23 cellular contexts compared by ENCODE assay signal in the genomic region with DNA sequence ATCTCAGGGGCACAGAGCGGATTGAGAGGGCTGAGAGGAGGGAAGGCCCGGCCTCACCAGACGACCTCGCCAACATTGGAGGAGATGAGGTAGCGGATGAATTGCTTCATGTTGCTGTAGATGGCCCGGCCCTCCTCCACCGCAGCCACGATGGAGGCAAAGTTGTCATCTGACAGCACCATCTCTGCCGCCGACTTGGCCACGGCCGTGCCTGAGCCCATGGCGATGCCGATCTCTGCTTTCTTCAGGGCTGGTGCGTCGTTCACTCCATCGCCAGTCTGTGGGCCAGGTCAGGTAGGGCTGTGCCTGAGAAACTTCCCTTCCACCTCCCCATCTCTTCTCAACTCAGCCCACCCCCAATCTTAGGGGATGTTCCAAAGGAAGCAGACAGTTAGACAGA. TPM values are rescaled to one million over a fixed set of nuclear protein-coding genes. Genes with fewer than 3 reads are reported as not detected.
DNase-seq lines count a peak whose midpoint lies in the region; ATAC-seq and TF ChIP-seq lines count a peak whose summit lies in the region.
"Had no signal": no experiment of that assay in that cellular context is flagged by ENCODE, and none has a peak within 500 bp of the region (broad histone marks: within the 10 kb centered on the region; RNA-seq: fewer than 3 reads in every experiment).

No MANE protein-coding gene starts in this region.

- H2AFZ ChIP-seq in DND-41 (ENCODE audit: low read depth, low read length), result no peak overlapping the region

- H3K27ac Mint-ChIP-seq in activated naive CD4-positive, alpha-beta T cell treated with anti-CD3 and anti-CD28 coated beads, Interleukin-2, amount 10 ng/mL, durations not matched to agents 7 days and 5 days, result peak overlapping the region; percentile 17
- H3K27ac Mint-ChIP-seq in activated CD8-positive, alpha-beta T cell treated with anti-CD3 and anti-CD28 coated beads for 36 hours, result peak overlapping the region; percentile 73
- peak overlapping the region; percentile 81 for H3K27ac Mint-ChIP-seq in memory B cell

- no peak for DNase-seq in activated naive CD4-positive, alpha-beta T cell treated with anti-CD3 and anti-CD28 coated beads, Interleukin-2, amount 10 ng/mL, durations not matched to agents 7 days and 5 days
- DNase-seq in activated naive CD4-positive, alpha-beta T cell treated with Interleukin-2 at 50 U/mL for 16 hours, result no peak
- DNase-seq in DND-41, result no peak
- no peak for DNase-seq in activated CD8-positive, alpha-beta T cell treated with anti-CD3 and anti-CD28 coated beads for 36 hours
- no peak for DNase-seq in memory B cell (ENCODE audit: low spot score in 2 of 2)
- DNase-seq in left lung, result no peak
- DNase-seq in DMS53 treated with DMSO at 0.1 percent for 48 hours (lab: John Stamatoyannopoulos, UW; ENCODE audit: unreplicated experiment), result no peak
- DNase-seq in A172 (ENCODE audit: low spot score), result no peak
- DNase-seq: Caco-2, DMS 273 treated with DMSO at 0.1 percent for 48 hours, H7, NCI-H1105 treated with DMSO at 0.1 percent for 48 hours, NCI-H1694, NCI-H2081 treated with DMSO at 0.1 percent for 48 hours, NCI-H2171 treated with DMSO at 0.1 percent for 48 hours, NCI-H446, NCI-H526, Peyer's patch, SJCRH30 had no signal

- H3K4me1 ChIP-seq in DND-41 (ENCODE audit: insufficient read depth, low read length), result no peaks in the 10 kb centered on the region
- no peaks in the 10 kb centered on the region for H3K4me1 ChIP-seq in left lung
- H3K4me1 ChIP-seq: A549, BE2C, Caco-2, Peyer's patch, SJCRH30 had no signal

- H3K9me3 ChIP-seq in DND-41 (ENCODE audit: insufficient read depth, low read length, severe bottlenecking) (no peaks in the 10 kb centered on the region), left lung (no peaks in the 10 kb centered on the region)
- H3K9me3 ChIP-seq: A549, BE2C, Caco-2, Peyer's patch, SJCRH30 had no signal

- no peak for TF ChIP-seq CTCF in DND-41 (IDR thresholded peaks at IDR 0.05; ENCODE audit: borderline replicate concordance, extremely low read depth, low read length, poor library complexity, severe bottlenecking)
- no peak for TF ChIP-seq CTCF in activated CD8-positive, alpha-beta T cell treated with anti-CD3 and anti-CD28 coated beads for 36 hours (IDR thresholded peaks at IDR 0.05)
- no peak for TF ChIP-seq CTCF in left lung (IDR thresholded peaks at IDR 0.05)

- peaks cover 62% of the 10 kb centered on the region for H3K36me3 Mint-ChIP-seq in activated naive CD4-positive, alpha-beta T cell treated with anti-CD3 and anti-CD28 coated beads, Interleukin-2, amount 10 ng/mL, durations not matched to agents 7 days and 5 days
- peaks cover 46% of the 10 kb centered on the region for H3K36me3 Mint-ChIP-seq in activated CD8-positive, alpha-beta T cell treated with anti-CD3 and anti-CD28 coated beads for 36 hours (ENCODE audit: low read depth)
- peaks cover 42% of the 10 kb centered on the region for H3K36me3 Mint-ChIP-seq in memory B cell

- POLR2A ChIA-PET in activated CD8-positive, alpha-beta T cell treated with anti-CD3 and anti-CD28 coated beads for 36 hours (lab: Charles Lee), result no interaction called here

- H3K9ac ChIP-seq in DND-41 (ENCODE audit: low read depth, low read length), result no peak overlapping the region
- H3K9ac ChIP-seq: KMS-11 had no signal

- intact Hi-C loops in activated CD8-positive, alpha-beta T cell treated with anti-CD3 and anti-CD28 coated beads for 36 hours (cut with micrococcal nuclease), result no loop called here
- intact Hi-C loops in left lung (cut with DNase I), result loop anchor here in 1 of 2 donors (10.0 kb wide), 1 partner anchor 67 kb away; no protein-coding TSS in a partner anchor

- H3K36me3 ChIP-seq in DND-41 (ENCODE audit: insufficient read depth, low read length) (peaks cover 94% of the 10 kb centered on the region), left lung (peaks cover 0 to 95% of the 10 kb centered on the region in 2 donors)
- H3K36me3 ChIP-seq: BE2C, SJCRH30 had no signal

- ATAC-seq in DND-41 (ENCODE audit: insufficient read depth, low read depth), result no peak
- no peak for ATAC-seq in activated CD8-positive, alpha-beta T cell treated with anti-CD3 and anti-CD28 coated beads for 36 hours
- ATAC-seq in memory B cell (ENCODE audit: low read depth), result no peak
- ATAC-seq in left lung, result no peak
- ATAC-seq: A549 had no signal

- no peaks in the 10 kb centered on the region for H3K27me3 Mint-ChIP-seq in activated naive CD4-positive, alpha-beta T cell treated with anti-CD3 and anti-CD28 coated beads, Interleukin-2, amount 10 ng/mL, durations not matched to agents 7 days and 5 days
- no peaks in the 10 kb centered on the region for H3K27me3 Mint-ChIP-seq in activated CD8-positive, alpha-beta T cell treated with anti-CD3 and anti-CD28 coated beads for 36 hours
- no peaks in the 10 kb centered on the region for H3K27me3 Mint-ChIP-seq in memory B cell

- H3K27me3 ChIP-seq in DND-41 (ENCODE audit: insufficient read depth, low read length, poor library complexity), result no peaks in the 10 kb centered on the region
- no peaks in the 10 kb centered on the region for H3K27me3 ChIP-seq in left lung
- H3K27me3 ChIP-seq: BE2C, Peyer's patch, SJCRH30 had no signal

- no peaks in the 10 kb centered on the region for H3K9me3 Mint-ChIP-seq in activated naive CD4-positive, alpha-beta T cell treated with anti-CD3 and anti-CD28 coated beads, Interleukin-2, amount 10 ng/mL, durations not matched to agents 7 days and 5 days
- H3K9me3 Mint-ChIP-seq in activated CD8-positive, alpha-beta T cell treated with anti-CD3 and anti-CD28 coated beads for 36 hours, result no peaks in the 10 kb centered on the region
- no peaks in the 10 kb centered on the region for H3K9me3 Mint-ChIP-seq in memory B cell

- H4K20me1 ChIP-seq in DND-41 (ENCODE audit: insufficient read depth, low read length), result peaks cover 34% of the 10 kb centered on the region

- no peak overlapping the region for H3K4me2 ChIP-seq in DND-41 (ENCODE audit: insufficient read depth, low read length)
- H3K4me2 ChIP-seq: A549, KMS-11 had no signal

- H3K79me2 ChIP-seq in DND-41 (ENCODE audit: insufficient read depth, low read length), result peaks cover 7% of the 10 kb centered on the region; the same call in 1 of the 2 replicates

- no peak overlapping the region for H3K4me3 ChIP-seq in DND-41 (ENCODE audit: low read depth in 1 of 2, low read length in 2 of 2)
- H3K4me3 ChIP-seq in left lung, result no peak overlapping the region
- H3K4me3 ChIP-seq: A549, Peyer's patch, SJCRH30 had no signal

- CTCF ChIA-PET in activated naive CD4-positive, alpha-beta T cell treated with anti-CD3 and anti-CD28 coated beads, Interleukin-2, amount 10 ng/mL, durations not matched to agents 7 days and 5 days (lab: Charles Lee), result no interaction called here
- CTCF ChIA-PET in activated CD8-positive, alpha-beta T cell treated with anti-CD3 and anti-CD28 coated beads for 36 hours (lab: Charles Lee), result interaction anchor here (1.9 kb wide), 1 partner anchor 24 kb away, joined by 8 read pairs; no protein-coding TSS in a partner anchor

- no peaks in the 10 kb centered on the region for H3K4me1 Mint-ChIP-seq in activated naive CD4-positive, alpha-beta T cell treated with anti-CD3 and anti-CD28 coated beads, Interleukin-2, amount 10 ng/mL, durations not matched to agents 7 days and 5 days
- H3K4me1 Mint-ChIP-seq in activated CD8-positive, alpha-beta T cell treated with anti-CD3 and anti-CD28 coated beads for 36 hours (ENCODE audit: low read depth), result no peaks in the 10 kb centered on the region
- peaks cover 8% of the 10 kb centered on the region for H3K4me1 Mint-ChIP-seq in memory B cell

- no peak overlapping the region for H3K4me3 Mint-ChIP-seq in activated naive CD4-positive, alpha-beta T cell treated with anti-CD3 and anti-CD28 coated beads, Interleukin-2, amount 10 ng/mL, durations not matched to agents 7 days and 5 days
- H3K4me3 Mint-ChIP-seq in activated CD8-positive, alpha-beta T cell treated with anti-CD3 and anti-CD28 coated beads for 36 hours, result no peak overlapping the region
- no peak overlapping the region for H3K4me3 Mint-ChIP-seq in memory B cell

- H3K27ac ChIP-seq in DND-41 (ENCODE audit: low read length) (0 out of 2 replicates have a peak overlapping the region, but pooled peaks have one; percentile 7), left lung (no peak overlapping the region)
- H3K27ac ChIP-seq: A549, KMS-11, Peyer's patch, SJCRH30 had no signal

RNA-seq across cellular contexts. Expression of a gene that starts 21.1 kb away (rescaled TPM):
- total RNA-seq in activated CD8-positive, alpha-beta T cell treated with anti-CD3 and anti-CD28 coated beads for 36 hours, result 1 to 10 TPM in 1 of 2 experiments, under 1 TPM in 1; 0.43 to 1.7 TPM
- total RNA-seq in left lung, result 10 to 100 TPM in 1 of 2 donors, 1 to 10 TPM in 1; 3.9 to 12.1 TPM
- 0.67 and 1.2 TPM in 2 replicates for total RNA-seq in A172 (2014; rRNA removed; shearing (Covaris generic))
- total RNA-seq: G401 had no signal

RNA-seq across cellular contexts. Expression of a gene that starts 26.9 kb away (rescaled TPM):
- total RNA-seq in activated CD8-positive, alpha-beta T cell treated with anti-CD3 and anti-CD28 coated beads for 36 hours, result 100 to 1,000 TPM; 113 to 117 TPM
- 10 to 100 TPM; 12.7 to 53.5 TPM for total RNA-seq in left lung
- 1.3 and 5.8 TPM in 2 replicates for total RNA-seq in A172 (2014; rRNA removed; shearing (Covaris generic))

RNA-seq across cellular contexts. Expression of a gene that starts 44.5 kb away (rescaled TPM):
- 1 to 10 TPM; 6.7 to 6.9 TPM for total RNA-seq in activated CD8-positive, alpha-beta T cell treated with anti-CD3 and anti-CD28 coated beads for 36 hours
- total RNA-seq in left lung, result 10 to 100 TPM in 1 of 2 donors, 1 to 10 TPM in 1; 3.9 to 13.4 TPM
- 11.2 and 12.9 TPM in 2 replicates for total RNA-seq in A172 (2014; rRNA removed; shearing (Covaris generic))

Comparison
In these comparisons a context has a peak if more than half of its experiments do, and no peak if none do; other contexts are left out.
1. H3K27ac Mint-ChIP-seq: peak in every context shown above with its lines; median percentile 81 in memory B cell; 73 in activated CD8-positive, alpha-beta T cell treated with anti-CD3 and anti-CD28 coated beads for 36 hours; 17 in activated naive CD4-positive, alpha-beta T cell treated with anti-CD3 and anti-CD28 coated beads, Interleukin-2, amount 10 ng/mL, durations not matched to agents 7 days and 5 days.